17 cellular contexts compared by ENCODE assay signal in the genomic region with DNA sequence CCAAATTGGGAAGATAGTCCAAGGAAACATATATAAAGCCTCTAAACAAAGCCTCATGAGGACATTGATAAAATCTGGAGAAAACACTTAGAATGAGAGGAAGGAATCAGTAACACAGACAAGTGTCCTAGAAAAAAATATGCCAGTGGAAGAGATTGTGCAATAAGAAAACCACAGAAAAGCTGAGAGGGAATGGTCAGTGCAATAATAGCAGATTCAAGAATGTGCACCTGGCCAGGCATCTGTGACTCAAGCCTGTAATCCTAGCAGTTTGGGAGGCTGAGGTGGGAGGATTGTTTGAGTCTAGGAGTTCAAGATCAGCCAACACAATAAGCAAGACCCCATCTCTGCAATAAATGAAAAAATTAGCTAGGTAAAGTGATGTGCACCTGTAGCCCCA.
A peak's percentile ranks its signal among the peaks of the same experiment; 100 is the strongest.
DNase-seq lines count a peak whose midpoint lies in the region; ATAC-seq and TF ChIP-seq lines count a peak whose summit lies in the region.
"Had no signal": no experiment of that assay in that cellular context is flagged by ENCODE, and none has a peak within 500 bp of the region (broad histone marks: within the 10 kb centered on the region; RNA-seq: fewer than 3 reads in every experiment).

No MANE protein-coding gene starts in this region.

- H3K9ac ChIP-seq in PC-3 (ENCODE audit: low read length) (no peak overlapping the region), mammary epithelial cell (ENCODE audit: insufficient read depth, low read length) (no peak overlapping the region)

- H3F3A ChIP-seq in PC-3 (ENCODE audit: low read length, unreplicated experiment): no peaks in the 10 kb centered on the region

- H3K27ac ChIP-seq in PC-3 (ENCODE audit: low read length): no peak overlapping the region
- no peak overlapping the region for H3K27ac ChIP-seq in mammary epithelial cell (ENCODE audit: insufficient read depth, low read depth, low read length)
- H3K27ac ChIP-seq in left lung: no peak overlapping the region
- H3K27ac ChIP-seq in tibial nerve: no peak overlapping the region
- H3K27ac ChIP-seq in coronary artery: no peak overlapping the region
- H3K27ac ChIP-seq: skin epidermis had no signal

- POLR2A ChIA-PET in PC-3 (lab: Charles Lee; ENCODE audit: unreplicated experiment): no interaction called here

- no peaks in the 10 kb centered on the region for H3K79me2 ChIP-seq in PC-3 (ENCODE audit: low read length)
- H3K79me2 ChIP-seq in mammary epithelial cell (ENCODE audit: insufficient read depth, low read length): no peaks in the 10 kb centered on the region

- BruUV-seq in PC-3 (replicated peaks; lab: Mats Ljungman, UMichigan) (no TSS peak), mammary epithelial cell (replicated peaks; lab: Mats Ljungman, UMichigan) (no TSS peak)

- intact Hi-C loops in PC-3 (cut with micrococcal nuclease) (no loop called here), mammary epithelial cell (cut with micrococcal nuclease) (no loop called here), left lung (cut with DNase I) (no loop called here)

- ATAC-seq in PC-3: no peak
- ATAC-seq in left lung: peak; percentile 37
- ATAC-seq in GM21619 (IDR thresholded peaks at IDR 0.05; ENCODE audit: unreplicated experiment): no peak

- H3K27me3 ChIP-seq in PC-3 (ENCODE audit: low read length) (no peaks in the 10 kb centered on the region), mammary epithelial cell (ENCODE audit: insufficient read depth, low read length) (no peaks in the 10 kb centered on the region), left lung (no peaks in the 10 kb centered on the region), tibial nerve (no peaks in the 10 kb centered on the region)

- no peak for TF ChIP-seq EP300 in tibial nerve (IDR thresholded peaks at IDR 0.05)

- H4K20me1 ChIP-seq in PC-3 (ENCODE audit: low read length) (no peaks in the 10 kb centered on the region), mammary epithelial cell (ENCODE audit: insufficient read depth, low read length) (no peaks in the 10 kb centered on the region)

- H3K4me2 ChIP-seq in PC-3 (ENCODE audit: low read length): peak overlapping the region; percentile 18
- H3K4me2 ChIP-seq in mammary epithelial cell (ENCODE audit: insufficient read depth, low read depth, low read length): peak overlapping the region; percentile 2

- H3K9me3 ChIP-seq in PC-3 (ENCODE audit: low read length): no peaks in the 10 kb centered on the region
- no peaks in the 10 kb centered on the region for H3K9me3 ChIP-seq in mammary epithelial cell (replicated peaks; ENCODE audit: insufficient read depth, low read length)
- no peaks in the 10 kb centered on the region for H3K9me3 ChIP-seq in left lung
- H3K9me3 ChIP-seq in tibial nerve: no peaks in the 10 kb centered on the region

- dilution Hi-C loops in mammary epithelial cell (cut with HindIII; ENCODE audit: low sequenced_read_pairs): no loop called here

- TF ChIP-seq CTCF in PC-3 (conservative IDR thresholded peaks at IDR 0.05; ENCODE audit: low read depth, low read length) (no peak), mammary epithelial cell (conservative IDR thresholded peaks at IDR 0.05 in 1 of 2, IDR thresholded peaks at IDR 0.05 in 1 of 2; ENCODE audit: extremely low read depth in 1 of 2, insufficient read depth in 1 of 2, low read depth in 1 of 2, low read length in 2 of 2) (no peak), left lung (IDR thresholded peaks at IDR 0.05) (no peak), tibial nerve (IDR thresholded peaks at IDR 0.05) (no peak), coronary artery (IDR thresholded peaks at IDR 0.05) (no peak)

- H3K9me2 ChIP-seq in PC-3 (replicated peaks; ENCODE audit: low read length): no peaks in the 10 kb centered on the region

- no peak for TF ChIP-seq POLR2A in tibial nerve (IDR thresholded peaks at IDR 0.05)

- H3K36me3 ChIP-seq in PC-3 (ENCODE audit: low read depth, low read length) (no peaks in the 10 kb centered on the region), mammary epithelial cell (ENCODE audit: insufficient read depth, low read length) (no peaks in the 10 kb centered on the region), left lung (no peaks in the 10 kb centered on the region), tibial nerve (no peaks in the 10 kb centered on the region)

- H3K4me1 ChIP-seq in PC-3 (ENCODE audit: insufficient read depth, low read length): peaks cover 31% of the 10 kb centered on the region
- H3K4me1 ChIP-seq in mammary epithelial cell (ENCODE audit: insufficient read depth, low read length): peaks cover 15% of the 10 kb centered on the region
- H3K4me1 ChIP-seq in left lung: no peaks in the 10 kb centered on the region
- H3K4me1 ChIP-seq in tibial nerve: no peaks in the 10 kb centered on the region

- H3K4me3 ChIP-seq in PC-3 (ENCODE audit: low read length) (no peak overlapping the region), mammary epithelial cell (replicated peaks in 1 of 3; ENCODE audit: insufficient read depth in 1 of 3, low read depth in 2 of 3, low read length in 3 of 3) (no peak overlapping the region), left lung (no peak overlapping the region), tibial nerve (no peak overlapping the region), coronary artery (no peak overlapping the region)
- H3K4me3 ChIP-seq: lung, skin epidermis had no signal

- in situ Hi-C loops in mammary epithelial cell (cut with MboI; ENCODE audit: low sequenced_read_pairs in 2 of 2): no loop called here

- CTCF ChIA-PET in PC-3 (lab: Charles Lee) (no interaction called here), mammary epithelial cell (lab: Charles Lee; ENCODE audit: low non-redundant PET) (no interaction called here)

- DNase-seq in HK-2 (ENCODE audit: unreplicated experiment) (peak; percentile 16), PC-3 (peak; percentile 78), mammary epithelial cell (peak; percentile 72), left lung (no peak), NCI-H526 treated with DMSO at 0.1 percent for 48 hours (lab: John Stamatoyannopoulos, UW) (no peak), tibial nerve (ENCODE audit: low spot score in 2 of 2) (no peak), coronary artery (ENCODE audit: low spot score) (no peak)
- DNase-seq: activated CD4-positive, alpha-beta T cell treated with anti-CD3 and anti-CD28 coated beads for 1 hour; amniotic stem cell; Karpas-422; NCI-H1694; SIG-M5; stimulated activated CD4-positive, alpha-beta T cell treated with anti-CD3 and anti-CD28 coated beads, Interleukin-4, amount 100 ng/mL, for 1 hour; substantia nigra had no signal

- peak overlapping the region; percentile 32; the same call in 1 of the 2 replicates for H2AFZ ChIP-seq in PC-3 (ENCODE audit: low read length)
- H2AFZ ChIP-seq in mammary epithelial cell (ENCODE audit: low read depth, low read length): no peak overlapping the region

Comparison
In these comparisons a context has a peak if more than half of its experiments do, and no peak if none do; other contexts are left out.
1. DNase-seq: peak in HK-2 (single experiment), PC-3 (single experiment) and mammary epithelial cell (single experiment); none in left lung (0 of 2), NCI-H526 treated with DMSO at 0.1 percent for 48 hours (single experiment), tibial nerve (0 of 2) and coronary artery (single experiment).